ENCODE assay signal across 8 cellular contexts in genomic region chr22:39530692-39531331, GRCh38. TPM values are rescaled to one million over a fixed set of nuclear protein-coding genes. Genes with fewer than 3 reads are reported as not detected.
A peak's percentile ranks its signal among the peaks of the same experiment; 100 is the strongest.
DNase-seq lines count a peak whose midpoint lies in the region; ATAC-seq and TF ChIP-seq lines count a peak whose summit lies in the region.

No MANE protein-coding gene starts in this region.

- peaks cover 78% of the 10 kb centered on the region for H3K4me1 Mint-ChIP-seq in brain
- peaks cover 55% of the 10 kb centered on the region for H3K4me1 Mint-ChIP-seq in nephron

- peaks cover 0 to 4% (median 0%) of the 10 kb centered on the region in 5 experiments for H3K9me3 Mint-ChIP-seq in brain
- H3K9me3 Mint-ChIP-seq in nephron, result no peaks in the 10 kb centered on the region

- H3K27ac Mint-ChIP-seq in brain, result peak overlapping the region; percentile 74 to 99 (median 95)
- peak overlapping the region; percentile 38 to 69 (median 69) for H3K27ac Mint-ChIP-seq in nephron

- no peak for ATAC-seq in HG03432 (IDR thresholded peaks at IDR 0.05; ENCODE audit: unreplicated experiment)
- ATAC-seq in GM21515 (IDR thresholded peaks at IDR 0.05; ENCODE audit: unreplicated experiment), result no peak
- ATAC-seq in GM18519 (IDR thresholded peaks at IDR 0.05; ENCODE audit: low FRiP score, unreplicated experiment), result no peak

- peak in 1 of 2 experiments; percentile 24 for TF ChIP-seq CTCF in brain (conservative IDR thresholded peaks at IDR 0.05)
- TF ChIP-seq CTCF in nephron (IDR thresholded peaks at IDR 0.05; ENCODE audit: unreplicated experiment in 3 of 3), result peak; percentile 17 to 25 (median 24)

- H3K36me3 Mint-ChIP-seq in brain, result peaks cover 28% of the 10 kb centered on the region
- H3K36me3 Mint-ChIP-seq in nephron (ENCODE audit: low read depth), result peaks cover 14% of the 10 kb centered on the region

- H3K27me3 Mint-ChIP-seq in brain (no peaks in the 10 kb centered on the region), nephron (ENCODE audit: low read depth) (no peaks in the 10 kb centered on the region)

- DNase-seq in NCI-H510A treated with DMSO at 0.1 percent for 48 hours (lab: John Stamatoyannopoulos, UW), result peak; percentile 51
- DNase-seq in NCI-H510A (lab: John Stamatoyannopoulos, UW), result no peak
- DNase-seq in NCI-H2227 treated with DMSO at 0.1 percent for 48 hours (lab: John Stamatoyannopoulos, UW), result peak; percentile 39

- H3K4me3 Mint-ChIP-seq in brain (peak overlapping the region; percentile 92 to 97 (median 93)), nephron (peak overlapping the region; percentile 91 to 95 (median 95))

RNA-seq across cellular contexts. Expression of gene RPS19BP1, which starts 1.7 kb away (rescaled TPM):
- 116 TPM for polyA plus RNA-seq in brain (ENCODE audit: insufficient read depth, low read depth, low replicate concordance)

RNA-seq across cellular contexts. Expression of gene ATF4, which starts 10.4 kb away (rescaled TPM):
- polyA plus RNA-seq in brain (ENCODE audit: insufficient read depth, low read depth, low replicate concordance), result 435 TPM

RNA-seq across cellular contexts. Expression of gene MIEF1, which starts 28.7 kb away (rescaled TPM):
- 22.5 TPM for polyA plus RNA-seq in brain (ENCODE audit: insufficient read depth, low read depth, low replicate concordance)

RNA-seq across cellular contexts. Expression of gene CACNA1I, which starts 39.7 kb away (rescaled TPM):
- 2.2 TPM for polyA plus RNA-seq in brain (ENCODE audit: insufficient read depth, low read depth, low replicate concordance)
